4 cellular contexts compared by ENCODE assay signal in the genomic region with DNA sequence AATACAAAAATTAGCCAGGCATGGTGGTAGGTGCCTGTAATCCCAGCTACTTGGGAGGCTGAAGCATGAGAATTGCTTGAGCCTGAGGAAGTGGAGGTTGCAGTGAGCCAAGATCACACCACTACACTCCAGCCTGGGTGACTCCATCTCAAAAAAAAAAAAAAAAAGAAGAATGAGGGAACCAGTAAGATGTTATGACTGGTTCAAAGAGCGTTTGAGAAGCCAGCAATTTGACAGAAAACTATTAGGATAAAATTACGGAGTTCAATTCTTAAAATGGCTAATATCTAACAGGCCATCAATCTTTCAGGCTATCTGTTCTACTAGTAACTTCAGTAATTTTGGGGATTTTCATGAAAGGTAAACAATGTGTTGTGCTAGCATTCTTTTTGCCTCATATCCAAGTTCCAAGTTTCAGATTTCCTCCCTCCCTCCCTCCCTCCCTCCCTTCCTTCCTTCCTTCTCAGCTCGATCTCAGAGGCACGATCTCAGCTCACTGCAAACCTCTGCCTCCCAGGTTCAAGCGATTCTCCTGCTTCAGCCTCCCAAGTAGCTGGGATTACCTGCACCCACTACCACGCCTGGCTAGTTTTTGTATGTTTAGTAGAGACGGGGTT. TPM values are rescaled to one million over a fixed set of nuclear protein-coding genes. Genes with fewer than 3 reads are reported as not detected.
"Had no signal": no experiment of that assay in that cellular context is flagged by ENCODE, and none has a peak within 500 bp of the region (broad histone marks: within the 10 kb centered on the region; RNA-seq: fewer than 3 reads in every experiment).

No MANE protein-coding gene starts in this region.

RNA-seq across cellular contexts. Expression of gene RAB44, which starts 7.4 kb away (rescaled TPM):
- total RNA-seq: HT-29, HT1080, K562 had no signal
- polyA plus RNA-seq: IgD-negative memory B cell, K562 had no signal
